19 cellular contexts compared by ENCODE assay signal in genomic region chr16:17423195-17423594, GRCh38. TPM values are rescaled to one million over a fixed set of nuclear protein-coding genes. Genes with fewer than 3 reads are reported as not detected.
A peak's percentile ranks its signal among the peaks of the same experiment; 100 is the strongest.
DNase-seq lines count a peak whose midpoint lies in the region; ATAC-seq and TF ChIP-seq lines count a peak whose summit lies in the region.
"Had no signal": no experiment of that assay in that cellular context is flagged by ENCODE, and none has a peak within 500 bp of the region (broad histone marks: within the 10 kb centered on the region; RNA-seq: fewer than 3 reads in every experiment).

No MANE protein-coding gene starts in this region.

- 75 to 80% methylated on average over 6 of the region's 6 CpGs for WGBS in heart right ventricle, 2 donors

- H3K27me3 Mint-ChIP-seq in activated T-cell treated with anti-CD3 and anti-CD28 coated beads, Interleukin-2, amount 50 U/mL, for 72 hours (ENCODE audit: low read depth), result no peaks in the 10 kb centered on the region

- DNase-seq in H7 (peak; percentile 46), NT2/D1 (ENCODE audit: low read depth, low spot score) (peak; percentile 69), iPS DF 4.7 (ENCODE audit: extremely low read depth, low spot score) (peak; percentile 36), retina (peak; percentile 57), HPDE6-E6E7 (ENCODE audit: extremely low spot score) (no peak), heart right ventricle (no peak)
- DNase-seq in activated T-cell treated with anti-CD3 and anti-CD28 coated beads, Interleukin-2, amount 50 U/mL, for 72 hours, result no peak
- DNase-seq: ACHN, AML-193, Caco-2, EL, NCI-H1436, NCI-H2029 treated with DMSO at 0.1 percent for 48 hours, NCI-H510A, NCI-H82, Peyer's patch had no signal

- intact Hi-C loops in heart right ventricle (cut with DNase I), result no loop called here

- H3K36me3 Mint-ChIP-seq in activated T-cell treated with anti-CD3 and anti-CD28 coated beads, Interleukin-2, amount 50 U/mL, for 72 hours (ENCODE audit: insufficient read depth in 2 of 2), result no peaks in the 10 kb centered on the region

- H3K9me3 ChIP-seq in NT2/D1 (ENCODE audit: insufficient read depth, low read length), result peaks cover 15% of the 10 kb centered on the region; the same call in 1 of the 2 replicates
- H3K9me3 ChIP-seq in heart right ventricle, result peaks cover 0 to 8% (median 0%) of the 10 kb centered on the region in 11 donors
- H3K9me3 ChIP-seq: Caco-2, HAP-1, Peyer's patch had no signal

- H3K4me1 ChIP-seq in NT2/D1 (ENCODE audit: insufficient read depth, insufficient read length) (no peaks in the 10 kb centered on the region), heart right ventricle (no peaks in the 10 kb centered on the region)
- H3K4me1 ChIP-seq: Caco-2, HAP-1, Peyer's patch had no signal

- H3K27me3 ChIP-seq in H7 (ENCODE audit: control insufficient read depth, insufficient read depth, low read length), result no peaks in the 10 kb centered on the region
- H3K27me3 ChIP-seq in NT2/D1 (ENCODE audit: insufficient read depth, insufficient read length), result no peaks in the 10 kb centered on the region
- no peaks in the 10 kb centered on the region for H3K27me3 ChIP-seq in heart right ventricle
- H3K27me3 ChIP-seq: Peyer's patch had no signal

- H3K9ac ChIP-seq in NT2/D1 (ENCODE audit: insufficient read length, low read depth), result no peak overlapping the region

- no peak for ATAC-seq in activated T-cell treated with anti-CD3 and anti-CD28 coated beads, Interleukin-2, amount 50 U/mL, for 72 hours (replicated peaks in 1 of 2)
- ATAC-seq in heart right ventricle, result no peak
- ATAC-seq: K562, Right ventricle myocardium inferior had no signal

- H3K4me3 Mint-ChIP-seq in activated T-cell treated with anti-CD3 and anti-CD28 coated beads, Interleukin-2, amount 50 U/mL, for 72 hours, result no peak overlapping the region

- no peak for TF ChIP-seq CTCF in heart right ventricle (IDR thresholded peaks at IDR 0.05)

- no peak overlapping the region for H3K27ac Mint-ChIP-seq in activated T-cell treated with anti-CD3 and anti-CD28 coated beads, Interleukin-2, amount 50 U/mL, for 72 hours

- no peak overlapping the region for H3K27ac ChIP-seq in heart right ventricle
- H3K27ac ChIP-seq: Peyer's patch had no signal

- H3K36me3 ChIP-seq in H7 (replicated peaks; ENCODE audit: control insufficient read depth, insufficient read depth, low read length) (no peaks in the 10 kb centered on the region), NT2/D1 (ENCODE audit: insufficient read depth, insufficient read length, low read length) (peaks cover 3% of the 10 kb centered on the region), heart right ventricle (no peaks in the 10 kb centered on the region)
- H3K36me3 ChIP-seq: HAP-1, Peyer's patch had no signal

- H3K4me3 ChIP-seq in H7 (ENCODE audit: insufficient read depth, low read depth, low read length) (no peak overlapping the region), NT2/D1 (ENCODE audit: insufficient read length, low read depth) (no peak overlapping the region), heart right ventricle (no peak overlapping the region)
- H3K4me3 ChIP-seq: HAP-1, K562, Peyer's patch had no signal

- H3K9me3 Mint-ChIP-seq in activated T-cell treated with anti-CD3 and anti-CD28 coated beads, Interleukin-2, amount 50 U/mL, for 72 hours, result no peaks in the 10 kb centered on the region

- peaks cover 5% of the 10 kb centered on the region for H3K4me1 Mint-ChIP-seq in activated T-cell treated with anti-CD3 and anti-CD28 coated beads, Interleukin-2, amount 50 U/mL, for 72 hours (ENCODE audit: low read depth)

RNA-seq across cellular contexts. Expression of gene XYLT1, which starts 47.6 kb away (rescaled TPM):
- 7.6 and 7.8 TPM in 2 replicates for total RNA-seq in H7 (2014; rRNA removed; shearing (Covaris generic))
- 10 to 100 TPM; 17.1 to 17.9 TPM for total RNA-seq in activated T-cell treated with anti-CD3 and anti-CD28 coated beads, Interleukin-2, amount 50 U/mL, for 72 hours
- total RNA-seq in heart right ventricle, result 1 to 10 TPM in 7 of 10 donors, under 1 TPM in 3; 0.67 to 4.0 (median 1.6) TPM
- 1 to 10 TPM in 1 of 2 donors, under 1 TPM in 1; 0.29 to 3.9 TPM for polyA plus RNA-seq in heart right ventricle

Comparison
In these comparisons a context has a peak if more than half of its experiments do, and no peak if none do; other contexts are left out.
1. DNase-seq: peak in H7 (single experiment), NT2/D1 (single experiment), iPS DF 4.7 (single experiment) and retina (single experiment); none in activated T-cell treated with anti-CD3 and anti-CD28 coated beads, Interleukin-2, amount 50 U/mL, for 72 hours (0 of 2), HPDE6-E6E7 (single experiment) and heart right ventricle (0 of 2).